ENCODE assay signal across 19 cellular contexts in the genomic region with DNA sequence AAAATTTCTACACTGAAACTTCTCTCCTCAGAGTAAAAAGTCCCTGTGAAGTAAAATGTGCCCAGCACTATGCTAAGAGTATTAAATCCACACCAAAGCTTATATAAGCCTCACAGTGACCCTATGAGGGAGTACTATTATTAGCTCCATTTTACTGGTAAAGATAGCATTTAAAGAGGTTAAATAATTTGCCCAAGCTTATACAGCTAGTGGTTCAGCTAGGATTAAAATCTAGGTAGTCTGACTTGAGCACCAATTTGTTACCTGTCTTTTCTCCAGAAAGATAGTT. TPM values are rescaled to one million over a fixed set of nuclear protein-coding genes. Genes with fewer than 3 reads are reported as not detected.
DNase-seq lines count a peak whose midpoint lies in the region; ATAC-seq and TF ChIP-seq lines count a peak whose summit lies in the region.
"Had no signal": no experiment of that assay in that cellular context is flagged by ENCODE, and none has a peak within 500 bp of the region (broad histone marks: within the 10 kb centered on the region; RNA-seq: fewer than 3 reads in every experiment).

No MANE protein-coding gene starts in this region.

- H3K9ac ChIP-seq in PC-3 (ENCODE audit: low read length) = no peak overlapping the region

- POLR2A ChIA-PET in activated CD4-positive, alpha-beta memory T cell treated with anti-CD3 and anti-CD28 coated beads for 36 hours (lab: Charles Lee) = interaction anchor here (0.6 to 1.8 kb wide), 7 partner anchors 8 to 396 kb away, joined by 3 to 6 read pairs (median 4); a partner anchor contains a TSS
- POLR2A ChIA-PET in PC-3 (lab: Charles Lee; ENCODE audit: unreplicated experiment) = no interaction called here

- H3K79me2 ChIP-seq in PC-3 (ENCODE audit: low read length) = peaks cover 8% of the 10 kb centered on the region

- peaks cover 38% of the 10 kb centered on the region for H3K4me1 ChIP-seq in left ventricle myocardium inferior
- H3K4me1 ChIP-seq in PC-3 (ENCODE audit: insufficient read depth, low read length) = no peaks in the 10 kb centered on the region
- H3K4me1 ChIP-seq: lower lobe of right lung, right lobe of liver had no signal

- H3K9me3 ChIP-seq in left ventricle myocardium inferior (replicated peaks) (no peaks in the 10 kb centered on the region), PC-3 (ENCODE audit: low read length) (no peaks in the 10 kb centered on the region)
- H3K9me3 ChIP-seq: lower lobe of right lung, right lobe of liver, transverse colon had no signal

- H3K36me3 ChIP-seq in left ventricle myocardium inferior = peaks cover 92% of the 10 kb centered on the region
- H3K36me3 ChIP-seq in PC-3 (ENCODE audit: low read depth, low read length) = peaks cover 64% of the 10 kb centered on the region

- H3K4me1 Mint-ChIP-seq in stimulated activated naive CD8-positive, alpha-beta T cell treated with anti-CD3 and anti-CD28 coated beads, Interleukin-15, Interleukin-2, amounts not matched to agents 100 ng/mL and 50 ng/mL, for 24 hours (ENCODE audit: low read depth) = peaks cover 34% of the 10 kb centered on the region
- peaks cover 34% of the 10 kb centered on the region for H3K4me1 Mint-ChIP-seq in stimulated activated naive CD8-positive, alpha-beta T cell treated with anti-CD3 and anti-CD28 coated beads, Interleukin-15, amount 100 ng/mL, for 72 hours
- peaks cover 45% of the 10 kb centered on the region for H3K4me1 Mint-ChIP-seq in activated CD4-positive, alpha-beta memory T cell treated with anti-CD3 and anti-CD28 coated beads for 36 hours (ENCODE audit: low read depth)
- peaks cover 5% of the 10 kb centered on the region for H3K4me1 Mint-ChIP-seq in glutamatergic neuron (ENCODE audit: low read depth, unreplicated experiment)

- H3K27ac ChIP-seq in left ventricle myocardium inferior (replicated peaks) (peak overlapping the region; percentile 76), PC-3 (ENCODE audit: low read length) (no peak overlapping the region)
- H3K27ac ChIP-seq: lower lobe of right lung, right lobe of liver, transverse colon, VCaP had no signal

- no peaks in the 10 kb centered on the region for H4K20me1 ChIP-seq in PC-3 (ENCODE audit: low read length)

- CTCF ChIA-PET in activated CD4-positive, alpha-beta memory T cell treated with anti-CD3 and anti-CD28 coated beads for 36 hours (lab: Charles Lee) = interaction anchor here (1.0 to 1.2 kb wide), 2 partner anchors 13 to 89 kb away, joined by 3 read pairs; no protein-coding TSS in a partner anchor
- CTCF ChIA-PET in PC-3 (lab: Charles Lee) = no interaction called here

- H3K4me3 ChIP-seq in left ventricle myocardium inferior (no peak overlapping the region), PC-3 (ENCODE audit: low read length) (no peak overlapping the region)
- H3K4me3 ChIP-seq: lower lobe of right lung, right lobe of liver, transverse colon had no signal

- no peak for DNase-seq in stimulated activated naive CD8-positive, alpha-beta T cell treated with anti-CD3 and anti-CD28 coated beads, Interleukin-15, amount 100 ng/mL, for 72 hours
- no peak for DNase-seq in activated CD4-positive, alpha-beta memory T cell treated with anti-CD3 and anti-CD28 coated beads for 36 hours
- DNase-seq in left ventricle myocardium inferior (no peak), T-helper 9 cell (no peak), PC-3 (no peak), glutamatergic neuron (no peak)
- DNase-seq: activated gamma-delta T cell; Calu3; lower lobe of right lung; NCI-H1436 treated with DMSO at 0.1 percent for 48 hours; NCI-H2171; NCI-H526 treated with DMSO at 0.1 percent for 48 hours; right lobe of liver; stimulated activated naive CD4-positive, alpha-beta T cell treated with Interleukin-2 at 50 U/mL for 16 hours; transverse colon had no signal

- peaks cover 73% of the 10 kb centered on the region for H3K36me3 Mint-ChIP-seq in stimulated activated naive CD8-positive, alpha-beta T cell treated with anti-CD3 and anti-CD28 coated beads, Interleukin-15, Interleukin-2, amounts not matched to agents 100 ng/mL and 50 ng/mL, for 24 hours (ENCODE audit: low read depth)
- H3K36me3 Mint-ChIP-seq in activated CD4-positive, alpha-beta memory T cell treated with anti-CD3 and anti-CD28 coated beads for 36 hours = peaks cover 53% of the 10 kb centered on the region
- peaks cover 4% of the 10 kb centered on the region for H3K36me3 Mint-ChIP-seq in glutamatergic neuron (ENCODE audit: unreplicated experiment)

- no peaks in the 10 kb centered on the region for H3K9me2 ChIP-seq in PC-3 (replicated peaks; ENCODE audit: low read length)

- no peak overlapping the region for H3K4me3 Mint-ChIP-seq in stimulated activated naive CD8-positive, alpha-beta T cell treated with anti-CD3 and anti-CD28 coated beads, Interleukin-15, Interleukin-2, amounts not matched to agents 100 ng/mL and 50 ng/mL, for 24 hours
- no peak overlapping the region for H3K4me3 Mint-ChIP-seq in stimulated activated naive CD8-positive, alpha-beta T cell treated with anti-CD3 and anti-CD28 coated beads, Interleukin-15, amount 100 ng/mL, for 72 hours
- H3K4me3 Mint-ChIP-seq in activated CD4-positive, alpha-beta memory T cell treated with anti-CD3 and anti-CD28 coated beads for 36 hours = no peak overlapping the region
- H3K4me3 Mint-ChIP-seq in glutamatergic neuron (ENCODE audit: unreplicated experiment) = no peak overlapping the region
- H3K4me3 Mint-ChIP-seq: B cell; T-helper 1 cell treated with Interleukin-12 subunit alpha and Interleukin-12 subunit beta and Interleukin-4 antibody, amounts not matched to agents 30 μg/mL and 1 μg/mL, for 36 hours had no signal

- no TSS peak for BruUV-seq in PC-3 (replicated peaks; lab: Mats Ljungman, UMichigan)

- H3K9me3 Mint-ChIP-seq in stimulated activated naive CD8-positive, alpha-beta T cell treated with anti-CD3 and anti-CD28 coated beads, Interleukin-15, Interleukin-2, amounts not matched to agents 100 ng/mL and 50 ng/mL, for 24 hours = no peaks in the 10 kb centered on the region
- no peaks in the 10 kb centered on the region for H3K9me3 Mint-ChIP-seq in stimulated activated naive CD8-positive, alpha-beta T cell treated with anti-CD3 and anti-CD28 coated beads, Interleukin-15, amount 100 ng/mL, for 72 hours
- H3K9me3 Mint-ChIP-seq in activated CD4-positive, alpha-beta memory T cell treated with anti-CD3 and anti-CD28 coated beads for 36 hours = no peaks in the 10 kb centered on the region
- no peaks in the 10 kb centered on the region for H3K9me3 Mint-ChIP-seq in glutamatergic neuron (ENCODE audit: unreplicated experiment)
- H3K9me3 Mint-ChIP-seq: T-helper 1 cell treated with Interleukin-12 subunit alpha and Interleukin-12 subunit beta and Interleukin-4 antibody, amounts not matched to agents 30 μg/mL and 1 μg/mL, for 36 hours had no signal

- no peak overlapping the region for H2AFZ ChIP-seq in PC-3 (ENCODE audit: low read length)

- H3K27me3 ChIP-seq in left ventricle myocardium inferior (ENCODE audit: low read depth) (no peaks in the 10 kb centered on the region), PC-3 (ENCODE audit: low read length) (no peaks in the 10 kb centered on the region)
- H3K27me3 ChIP-seq: right lobe of liver, transverse colon had no signal

- peak overlapping the region; percentile 65 for H3K27ac Mint-ChIP-seq in stimulated activated naive CD8-positive, alpha-beta T cell treated with anti-CD3 and anti-CD28 coated beads, Interleukin-15, Interleukin-2, amounts not matched to agents 100 ng/mL and 50 ng/mL, for 24 hours
- H3K27ac Mint-ChIP-seq in stimulated activated naive CD8-positive, alpha-beta T cell treated with anti-CD3 and anti-CD28 coated beads, Interleukin-15, amount 100 ng/mL, for 72 hours = peak overlapping the region in 1 of 2 donors; percentile 83
- H3K27ac Mint-ChIP-seq in activated CD4-positive, alpha-beta memory T cell treated with anti-CD3 and anti-CD28 coated beads for 36 hours = peak overlapping the region; percentile 89
- H3K27ac Mint-ChIP-seq in glutamatergic neuron (ENCODE audit: unreplicated experiment) = no peak overlapping the region
- H3K27ac Mint-ChIP-seq: B cell had no signal

- ATAC-seq in stimulated activated naive CD8-positive, alpha-beta T cell treated with anti-CD3 and anti-CD28 coated beads, Interleukin-15, amount 100 ng/mL, for 72 hours = no peak
- ATAC-seq in PC-3 = no peak
- ATAC-seq: lower lobe of right lung, right lobe of liver had no signal

- no peak overlapping the region for H3K4me2 ChIP-seq in PC-3 (ENCODE audit: low read length)

- H3K27me3 Mint-ChIP-seq in stimulated activated naive CD8-positive, alpha-beta T cell treated with anti-CD3 and anti-CD28 coated beads, Interleukin-15, Interleukin-2, amounts not matched to agents 100 ng/mL and 50 ng/mL, for 24 hours = no peaks in the 10 kb centered on the region
- no peaks in the 10 kb centered on the region for H3K27me3 Mint-ChIP-seq in stimulated activated naive CD8-positive, alpha-beta T cell treated with anti-CD3 and anti-CD28 coated beads, Interleukin-15, amount 100 ng/mL, for 72 hours
- H3K27me3 Mint-ChIP-seq in activated CD4-positive, alpha-beta memory T cell treated with anti-CD3 and anti-CD28 coated beads for 36 hours = no peaks in the 10 kb centered on the region
- no peaks in the 10 kb centered on the region for H3K27me3 Mint-ChIP-seq in glutamatergic neuron (ENCODE audit: unreplicated experiment)
- H3K27me3 Mint-ChIP-seq: B cell had no signal

- TF ChIP-seq CTCF in left ventricle myocardium inferior (IDR thresholded peaks at IDR 0.05; ENCODE audit: borderline replicate concordance) (no peak), PC-3 (conservative IDR thresholded peaks at IDR 0.05; ENCODE audit: low read depth, low read length) (no peak), glutamatergic neuron (IDR thresholded peaks at IDR 0.05; ENCODE audit: partially characterized antibody, unreplicated experiment) (no peak)

- H3F3A ChIP-seq in PC-3 (ENCODE audit: low read length, unreplicated experiment) = no peaks in the 10 kb centered on the region

- intact Hi-C loops in activated CD4-positive, alpha-beta memory T cell treated with anti-CD3 and anti-CD28 coated beads for 36 hours (cut with micrococcal nuclease) = loop anchor here (1.0 kb wide), 1 partner anchor 23 kb away; a partner anchor contains a TSS
- intact Hi-C loops in left ventricle myocardium inferior (cut with micrococcal nuclease) = no loop called here
- intact Hi-C loops in PC-3 (cut with micrococcal nuclease) = no loop called here

RNA-seq across cellular contexts. Expression of a gene that starts 12.3 kb away (rescaled TPM):
- total RNA-seq in activated CD4-positive, alpha-beta memory T cell treated with anti-CD3 and anti-CD28 coated beads for 36 hours = 10 to 100 TPM; 73.2 to 74.3 TPM
- total RNA-seq in left ventricle myocardium inferior = 61.5 TPM
- 58.6 and 77.3 TPM in 2 replicates for total RNA-seq in PC-3 (2014; rRNA removed)
- total RNA-seq in glutamatergic neuron (ENCODE audit: unreplicated experiment) = 95.5 TPM

RNA-seq across cellular contexts. Expression of a gene that starts 22.7 kb away (rescaled TPM):
- 100 to 1,000 TPM; 238 to 240 TPM for total RNA-seq in activated CD4-positive, alpha-beta memory T cell treated with anti-CD3 and anti-CD28 coated beads for 36 hours
- total RNA-seq in left ventricle myocardium inferior = 696 TPM
- total RNA-seq in PC-3 (2014; rRNA removed) = 760 and 864 TPM in 2 replicates
- 320 TPM for total RNA-seq in glutamatergic neuron (ENCODE audit: unreplicated experiment)
